ENCODE assay signal across 10 cellular contexts in genomic region chr2:71831208-71831577, GRCh38.
DNase-seq lines count a peak whose midpoint lies in the region; ATAC-seq, FAIRE-seq and TF ChIP-seq lines count a peak whose summit lies in the region.
"Had no signal": no experiment of that assay in that cellular context is flagged by ENCODE, and none has a peak within 500 bp of the region (broad histone marks: within the 10 kb centered on the region; RNA-seq: fewer than 3 reads in every experiment).

No MANE protein-coding gene starts in this region.

- no peaks in the 10 kb centered on the region for H3K36me3 ChIP-seq in pancreas
- H3K36me3 ChIP-seq: adrenal gland had no signal

- ATAC-seq in pancreas (peak in 3 of 4 donors; percentile 41 to 58 (median 51)), GM18520 (IDR thresholded peaks at IDR 0.05; ENCODE audit: unreplicated experiment) (no peak)

- DNase-seq in AG08396 (ENCODE audit: low spot score) (peak; percentile 89), RCC 7860 (ENCODE audit: low spot score) (peak; percentile 92), fibroblast of peridontal ligament (ENCODE audit: extremely low read depth) (peak; percentile 83), pancreas (no peak), NCI-H128 (lab: John Stamatoyannopoulos, UW; ENCODE audit: unreplicated experiment) (no peak), HEK293T (ENCODE audit: extremely low spot score) (no peak), OCI-M1 (lab: John Stamatoyannopoulos, UW) (no peak)
- DNase-seq: adrenal gland; CD4-positive, CD25-positive, alpha-beta regulatory T cell had no signal

- no peak overlapping the region for H3K27ac ChIP-seq in pancreas
- H3K27ac ChIP-seq: adrenal gland had no signal

- 50 to 60% methylated on average over 7 of the region's 7 CpGs for WGBS in pancreas, 2 donors

- no peaks in the 10 kb centered on the region for H3K9me3 ChIP-seq in pancreas
- H3K9me3 ChIP-seq: adrenal gland had no signal

- POLR2A ChIA-PET in HEK293T (lab: Yijun Ruan, JAX) = no interaction called here

- H3K4me1 ChIP-seq in pancreas = no peaks in the 10 kb centered on the region
- H3K4me1 ChIP-seq: adrenal gland had no signal

- intact Hi-C loops in pancreas (cut with DNase I) = no loop called here

- H3K27me3 ChIP-seq in pancreas = no peaks in the 10 kb centered on the region

- no peak overlapping the region for H3K4me3 ChIP-seq in pancreas
- H3K4me3 ChIP-seq: adrenal gland had no signal

- CTCF ChIA-PET in HEK293T (lab: Yijun Ruan, JAX) = interaction anchor here (0.7 kb wide), 1 partner anchor 169 kb away, joined by 3 read pairs; no protein-coding TSS in a partner anchor

- TF ChIP-seq CTCF in pancreas (IDR thresholded peaks at IDR 0.05) = no peak

- FAIRE-seq in RCC 7860 (lab: Jason Lieb, UNC) (no peak), pancreas (lab: Jason Lieb, UNC) (no peak)

TF ChIP-seq in HEK293T, 16 proteins besides CTCF, POLR2A, EP300 and RAD21:
- TF ChIP-seq FOXA1 (IDR thresholded peaks at IDR 0.05) = no peak
- TF ChIP-seq LEF1 (IDR thresholded peaks at IDR 0.05; ENCODE audit: borderline replicate concordance) = no peak
- TF ChIP-seq SUZ12 (IDR thresholded peaks at IDR 0.05) = no peak
- no peak for TF ChIP-seq NFRKB (IDR thresholded peaks at IDR 0.05)
- no peak for TF ChIP-seq L3MBTL2 (conservative IDR thresholded peaks at IDR 0.05)
- no peak for TF ChIP-seq BHLHE40 (IDR thresholded peaks at IDR 0.05; ENCODE audit: borderline replicate concordance)
- no peak for TF ChIP-seq ZNF384 (IDR thresholded peaks at IDR 0.05)
- TF ChIP-seq ARNT (IDR thresholded peaks at IDR 0.05) = no peak
- TF ChIP-seq FOXM1 (IDR thresholded peaks at IDR 0.05; ENCODE audit: borderline replicate concordance) = no peak
- TF ChIP-seq CTBP1 (IDR thresholded peaks at IDR 0.05; ENCODE audit: borderline replicate concordance) = no peak

Comparison
In these comparisons a context has a peak if more than half of its experiments do, and no peak if none do; other contexts are left out.
1. DNase-seq: peak in AG08396 (single experiment), RCC 7860 (single experiment) and fibroblast of peridontal ligament (single experiment); none in pancreas (0 of 6), NCI-H128 (single experiment), HEK293T (single experiment) and OCI-M1 (single experiment).